ENCODE assay signal across 9 cellular contexts in the genomic region with DNA sequence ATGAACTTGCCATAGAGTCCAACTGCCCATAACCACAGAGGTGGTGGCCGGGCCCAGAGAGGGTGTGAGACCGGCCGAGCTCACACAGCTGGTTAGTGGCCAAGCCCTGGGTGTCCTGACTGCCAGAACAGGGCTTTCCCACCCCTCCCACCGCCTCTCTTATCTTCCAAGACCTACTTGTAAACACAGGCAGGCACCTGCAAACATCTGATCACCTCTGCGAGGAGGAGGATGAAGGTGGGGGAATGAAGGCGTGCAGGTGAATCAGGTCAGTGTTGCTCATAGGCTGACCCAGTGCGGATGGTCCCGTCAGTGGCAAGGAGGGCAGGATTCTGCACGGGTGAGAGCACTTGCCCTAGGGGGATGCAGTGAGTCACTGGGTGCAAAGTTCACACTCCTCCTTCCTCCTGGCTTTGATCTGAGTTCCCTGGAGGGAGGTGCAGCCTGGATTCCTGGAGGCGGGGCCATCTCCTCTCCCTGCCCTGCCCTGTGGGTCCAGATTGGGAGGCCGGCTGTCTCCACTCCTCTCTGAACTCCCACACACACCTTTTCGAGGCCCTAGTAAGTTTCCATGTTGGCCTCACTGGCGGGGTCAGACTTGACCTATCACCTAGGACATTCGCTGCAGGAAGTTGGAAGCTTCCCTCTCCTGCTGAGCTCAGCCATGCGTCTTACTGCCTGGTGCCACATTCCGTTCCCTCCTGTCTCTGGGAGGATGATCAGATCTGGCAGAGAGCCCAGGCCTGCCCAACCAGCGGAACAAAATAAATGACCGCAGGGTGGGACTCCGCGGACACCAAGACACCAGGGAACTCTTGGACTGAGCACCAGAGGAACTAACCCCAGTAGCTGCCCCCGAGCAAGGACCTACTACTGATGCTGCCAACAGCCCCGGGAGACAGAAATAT. TPM values are rescaled to one million over a fixed set of nuclear protein-coding genes. Genes with fewer than 3 reads are reported as not detected.
DNase-seq lines count a peak whose midpoint lies in the region; ATAC-seq and TF ChIP-seq lines count a peak whose summit lies in the region.
"Had no signal": no experiment of that assay in that cellular context is flagged by ENCODE, and none has a peak within 500 bp of the region (broad histone marks: within the 10 kb centered on the region; RNA-seq: fewer than 3 reads in every experiment).

No MANE protein-coding gene starts in this region.

- H3K4me1 Mint-ChIP-seq in natural killer cell, result no peaks in the 10 kb centered on the region

- H3K27me3 Mint-ChIP-seq in natural killer cell (ENCODE audit: low read depth in 2 of 2), result peaks cover 0 to 16% of the 10 kb centered on the region in 2 donors

- H3K9me3 Mint-ChIP-seq in natural killer cell, result no peaks in the 10 kb centered on the region
- H3K9me3 Mint-ChIP-seq: memory B cell had no signal

- intact Hi-C loops in natural killer cell (cut with micrococcal nuclease), result no loop called here

- no peak overlapping the region for H3K4me3 Mint-ChIP-seq in natural killer cell
- H3K4me3 Mint-ChIP-seq: memory B cell had no signal

- TF ChIP-seq CTCF in natural killer cell (IDR thresholded peaks at IDR 0.05), result no peak

- DNase-seq in DMS 273 (lab: John Stamatoyannopoulos, UW; ENCODE audit: unreplicated experiment), result peak; percentile 38
- DNase-seq in DMS 273 treated with DMSO at 0.1 percent for 48 hours (lab: John Stamatoyannopoulos, UW), result no peak
- peak; percentile 53 for DNase-seq in amniotic epithelial cell (ENCODE audit: low read depth)
- DNase-seq in kidney tubule cell (ENCODE audit: low spot score), result peak; percentile 99
- peak; percentile 87 for DNase-seq in ureter (ENCODE audit: low spot score)
- DNase-seq in natural killer cell, result no peak
- DNase-seq in GF-D8 (lab: John Stamatoyannopoulos, UW), result no peak

- ATAC-seq in natural killer cell (no peak), HG03045 (IDR thresholded peaks at IDR 0.05; ENCODE audit: unreplicated experiment) (no peak)

- no peaks in the 10 kb centered on the region for H3K36me3 Mint-ChIP-seq in natural killer cell
- H3K36me3 Mint-ChIP-seq: memory B cell had no signal

- no peak overlapping the region for H3K27ac Mint-ChIP-seq in natural killer cell
- H3K27ac Mint-ChIP-seq: memory B cell had no signal

RNA-seq across cellular contexts. Expression of a gene that starts 7.3 kb away (rescaled TPM):
- 0.96 TPM for total RNA-seq in ureter
- total RNA-seq in natural killer cell, result 1 to 10 TPM in 2 of 3 donors, under 1 TPM in 1; 0.87 to 1.2 (median 1.0) TPM

RNA-seq across cellular contexts. Expression of a gene that starts 41.6 kb away (rescaled TPM):
- total RNA-seq in ureter (81.8 TPM), natural killer cell (under 1 TPM in 1 of 3 donors, not detected in 2; 0.39 TPM)

RNA-seq across cellular contexts. Expression of a gene that starts 47.3 kb away (rescaled TPM):
- total RNA-seq in ureter (85.2 TPM), natural killer cell (100 to 1,000 TPM in 2 of 3 donors, 10 to 100 TPM in 1; 98.1 to 114 (median 105) TPM)

RNA-seq across cellular contexts. Expression of a gene that starts 57.9 kb away (rescaled TPM):
- total RNA-seq in ureter (not detected), natural killer cell (not detected)

Comparison
In these comparisons a context has a peak if more than half of its experiments do, and no peak if none do; other contexts are left out.
1. DNase-seq: peak in DMS 273 (single experiment), amniotic epithelial cell (single experiment), kidney tubule cell (single experiment) and ureter (single experiment); none in DMS 273 treated with DMSO at 0.1 percent for 48 hours (single experiment), natural killer cell (single experiment) and GF-D8 (single experiment).
2. RNA of a gene that starts 41.6 kb away (total RNA-seq): 81.8 TPM in ureter (single experiment); 0.39 TPM in natural killer cell; every median in the first group is over 10 times any median in the second.